ENCODE assay signal across 1 cellular context in the genomic region with DNA sequence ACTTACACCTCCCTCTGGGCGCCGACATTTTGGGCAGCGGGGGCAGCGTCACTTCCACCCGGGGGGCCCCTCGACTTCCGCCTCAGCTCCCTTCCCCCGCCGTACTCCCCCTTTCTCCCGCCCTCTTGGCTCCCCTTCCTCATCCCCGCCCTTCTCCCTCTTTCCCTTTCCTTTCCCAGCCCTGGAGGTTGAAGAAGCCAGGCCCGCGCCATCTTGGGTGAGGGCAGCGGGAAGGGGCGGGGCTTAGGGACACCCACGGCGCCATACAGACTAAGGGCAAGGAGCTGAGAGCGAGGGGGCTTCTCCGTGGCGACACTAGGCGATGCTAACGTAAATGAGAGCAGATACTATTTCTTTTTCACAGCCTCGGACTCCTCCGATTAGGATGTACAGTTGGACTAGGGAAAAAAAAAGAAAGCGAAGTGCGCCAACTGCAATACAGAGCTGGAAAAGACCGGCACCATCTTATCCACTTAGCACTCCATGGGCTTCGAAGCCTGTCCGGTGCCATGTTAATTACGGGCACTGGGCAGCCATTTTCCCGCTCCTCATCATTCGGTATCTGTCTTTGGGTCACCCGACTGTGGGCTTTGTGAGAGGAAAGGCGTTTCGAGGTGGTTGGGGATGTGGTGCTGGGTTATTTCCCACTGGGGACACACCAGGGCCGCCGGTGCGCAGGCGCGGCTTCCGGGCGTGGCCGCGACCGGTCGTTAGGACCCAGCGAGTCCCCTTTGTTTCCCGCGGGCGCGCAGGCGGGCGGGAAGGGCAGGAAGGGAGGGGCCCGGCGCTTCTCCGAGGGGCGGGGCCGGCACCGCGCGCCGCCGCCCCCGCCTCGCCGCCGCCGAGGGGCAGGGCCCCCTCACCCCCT.
TF ChIP-seq lines count a peak whose summit lies in the region.

A gene with protein sequence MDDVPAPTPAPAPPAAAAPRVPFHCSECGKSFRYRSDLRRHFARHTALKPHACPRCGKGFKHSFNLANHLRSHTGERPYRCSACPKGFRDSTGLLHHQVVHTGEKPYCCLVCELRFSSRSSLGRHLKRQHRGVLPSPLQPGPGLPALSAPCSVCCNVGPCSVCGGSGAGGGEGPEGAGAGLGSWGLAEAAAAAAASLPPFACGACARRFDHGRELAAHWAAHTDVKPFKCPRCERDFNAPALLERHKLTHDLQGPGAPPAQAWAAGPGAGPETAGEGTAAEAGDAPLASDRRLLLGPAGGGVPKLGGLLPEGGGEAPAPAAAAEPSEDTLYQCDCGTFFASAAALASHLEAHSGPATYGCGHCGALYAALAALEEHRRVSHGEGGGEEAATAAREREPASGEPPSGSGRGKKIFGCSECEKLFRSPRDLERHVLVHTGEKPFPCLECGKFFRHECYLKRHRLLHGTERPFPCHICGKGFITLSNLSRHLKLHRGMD (minus strand): TSS at position 50 of the 868 bp plus-strand sequence. CDS start 1,652 bp downstream, outside the sequence.
A gene with protein sequence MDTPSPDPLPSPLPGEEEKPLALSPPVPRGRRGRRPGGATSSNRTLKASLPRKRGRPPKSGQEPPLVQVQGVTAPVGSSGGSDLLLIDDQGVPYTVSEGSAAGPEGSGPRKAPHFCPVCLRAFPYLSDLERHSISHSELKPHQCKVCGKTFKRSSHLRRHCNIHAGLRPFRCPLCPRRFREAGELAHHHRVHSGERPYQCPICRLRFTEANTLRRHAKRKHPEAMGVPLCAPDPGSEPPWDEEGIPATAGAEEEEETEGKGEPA (plus strand): TSS at position 821 of the 868 bp plus-strand sequence. CDS start 1,825 bp downstream, outside the sequence.

TF ChIP-seq in K562, 482 proteins besides CTCF, POLR2A, EP300 and RAD21 (continued from another document and continues in another):
- TF ChIP-seq, protein P1, sequence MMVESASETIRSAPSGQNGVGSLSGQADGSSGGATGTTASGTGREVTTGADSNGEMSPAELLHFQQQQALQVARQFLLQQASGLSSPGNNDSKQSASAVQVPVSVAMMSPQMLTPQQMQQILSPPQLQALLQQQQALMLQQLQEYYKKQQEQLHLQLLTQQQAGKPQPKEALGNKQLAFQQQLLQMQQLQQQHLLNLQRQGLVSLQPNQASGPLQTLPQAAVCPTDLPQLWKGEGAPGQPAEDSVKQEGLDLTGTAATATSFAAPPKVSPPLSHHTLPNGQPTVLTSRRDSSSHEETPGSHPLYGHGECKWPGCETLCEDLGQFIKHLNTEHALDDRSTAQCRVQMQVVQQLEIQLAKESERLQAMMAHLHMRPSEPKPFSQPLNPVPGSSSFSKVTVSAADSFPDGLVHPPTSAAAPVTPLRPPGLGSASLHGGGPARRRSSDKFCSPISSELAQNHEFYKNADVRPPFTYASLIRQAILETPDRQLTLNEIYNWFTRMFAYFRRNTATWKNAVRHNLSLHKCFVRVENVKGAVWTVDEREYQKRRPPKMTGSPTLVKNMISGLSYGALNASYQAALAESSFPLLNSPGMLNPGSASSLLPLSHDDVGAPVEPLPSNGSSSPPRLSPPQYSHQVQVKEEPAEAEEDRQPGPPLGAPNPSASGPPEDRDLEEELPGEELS (CRISPR knock-in tag; IDR thresholded peaks at IDR 0.05; ENCODE audit: borderline replicate concordance), result no peak
- TF ChIP-seq ZNF197 (CRISPR knock-in tag; IDR thresholded peaks at IDR 0.05; ENCODE audit: low read depth) (peak; percentile 97), SMARCE1 (IDR thresholded peaks at IDR 0.05) (no peak), ILK (tag; IDR thresholded peaks at IDR 0.05; ENCODE audit: borderline replicate concordance, low read depth) (no peak), MCM5 (IDR thresholded peaks at IDR 0.05; ENCODE audit: low read depth) (no peak), SETDB1 (IDR thresholded peaks at IDR 0.05; ENCODE audit: low read length) (no peak), C11orf30 (IDR thresholded peaks at IDR 0.05; ENCODE audit: low read depth) (peak; percentile 92), MEF2A (IDR thresholded peaks at IDR 0.05; ENCODE audit: control insufficient read depth, low read depth, low read length) (no peak), NCOA2 (IDR thresholded peaks at IDR 0.05; ENCODE audit: partially characterized antibody in 2 of 2) (no peak), TCF3 (CRISPR knock-in tag; IDR thresholded peaks at IDR 0.05) (no peak), RFX7 (CRISPR knock-in tag; IDR thresholded peaks at IDR 0.05) (no peak), FOXP1 (CRISPR knock-in tag; IDR thresholded peaks at IDR 0.05) (peak; percentile 88; the same call in 1 of the 2 replicates), TEAD1 (CRISPR knock-in tag; IDR thresholded peaks at IDR 0.05) (peak; percentile 23 to 78; a peak in 1 of 4 replicates), ZNF551 (CRISPR knock-in tag; IDR thresholded peaks at IDR 0.05) (no peak), ZNF41 (CRISPR knock-in tag; conservative IDR thresholded peaks at IDR 0.05) (no peak), MAFK (IDR thresholded peaks at IDR 0.05; ENCODE audit: low read length) (0 out of 2 replicates have a peak, but pooled peaks have one; percentile 15), ZNF316 (IDR thresholded peaks at IDR 0.05) (no peak), RBM15 (IDR thresholded peaks at IDR 0.05; ENCODE audit: insufficient read depth, low read length) (no peak), FOXA3 (CRISPR knock-in tag; conservative IDR thresholded peaks at IDR 0.05 in 1 of 2, IDR thresholded peaks at IDR 0.05 in 1 of 2) (no peak), RBM17 (IDR thresholded peaks at IDR 0.05; ENCODE audit: borderline replicate concordance, low read depth, low read length) (no peak), TEAD2 (tag; IDR thresholded peaks at IDR 0.05) (no peak), FOXJ3 (CRISPR knock-in tag; IDR thresholded peaks at IDR 0.05) (no peak), ZNF133 (CRISPR knock-in tag; IDR thresholded peaks at IDR 0.05) (no peak), MECOM (CRISPR knock-in tag; IDR thresholded peaks at IDR 0.05) (no peak), THRAP3 (IDR thresholded peaks at IDR 0.05; ENCODE audit: borderline replicate concordance) (no peak), GABPB2 (CRISPR knock-in tag; conservative IDR thresholded peaks at IDR 0.05) (no peak), EZH2 (IDR thresholded peaks at IDR 0.05; ENCODE audit: borderline replicate concordance, low read depth, low read length) (no peak), NFXL1 (CRISPR knock-in tag; IDR thresholded peaks at IDR 0.05) (0 out of 2 replicates have a peak, but pooled peaks have one; percentile 28)
- TF ChIP-seq, protein P2, sequence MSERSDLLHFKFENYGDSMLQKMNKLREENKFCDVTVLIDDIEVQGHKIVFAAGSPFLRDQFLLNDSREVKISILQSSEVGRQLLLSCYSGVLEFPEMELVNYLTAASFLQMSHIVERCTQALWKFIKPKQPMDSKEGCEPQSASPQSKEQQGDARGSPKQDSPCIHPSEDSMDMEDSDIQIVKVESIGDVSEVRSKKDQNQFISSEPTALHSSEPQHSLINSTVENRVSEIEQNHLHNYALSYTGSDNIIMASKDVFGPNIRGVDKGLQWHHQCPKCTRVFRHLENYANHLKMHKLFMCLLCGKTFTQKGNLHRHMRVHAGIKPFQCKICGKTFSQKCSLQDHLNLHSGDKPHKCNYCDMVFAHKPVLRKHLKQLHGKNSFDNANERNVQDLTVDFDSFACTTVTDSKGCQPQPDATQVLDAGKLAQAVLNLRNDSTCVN (CRISPR knock-in tag; IDR thresholded peaks at IDR 0.05), result no peak
- TF ChIP-seq, protein P3, sequence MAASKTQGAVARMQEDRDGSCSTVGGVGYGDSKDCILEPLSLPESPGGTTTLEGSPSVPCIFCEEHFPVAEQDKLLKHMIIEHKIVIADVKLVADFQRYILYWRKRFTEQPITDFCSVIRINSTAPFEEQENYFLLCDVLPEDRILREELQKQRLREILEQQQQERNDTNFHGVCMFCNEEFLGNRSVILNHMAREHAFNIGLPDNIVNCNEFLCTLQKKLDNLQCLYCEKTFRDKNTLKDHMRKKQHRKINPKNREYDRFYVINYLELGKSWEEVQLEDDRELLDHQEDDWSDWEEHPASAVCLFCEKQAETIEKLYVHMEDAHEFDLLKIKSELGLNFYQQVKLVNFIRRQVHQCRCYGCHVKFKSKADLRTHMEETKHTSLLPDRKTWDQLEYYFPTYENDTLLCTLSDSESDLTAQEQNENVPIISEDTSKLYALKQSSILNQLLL (CRISPR knock-in tag; IDR thresholded peaks at IDR 0.05; ENCODE audit: borderline replicate concordance), result no peak
- TF ChIP-seq, protein P4, sequence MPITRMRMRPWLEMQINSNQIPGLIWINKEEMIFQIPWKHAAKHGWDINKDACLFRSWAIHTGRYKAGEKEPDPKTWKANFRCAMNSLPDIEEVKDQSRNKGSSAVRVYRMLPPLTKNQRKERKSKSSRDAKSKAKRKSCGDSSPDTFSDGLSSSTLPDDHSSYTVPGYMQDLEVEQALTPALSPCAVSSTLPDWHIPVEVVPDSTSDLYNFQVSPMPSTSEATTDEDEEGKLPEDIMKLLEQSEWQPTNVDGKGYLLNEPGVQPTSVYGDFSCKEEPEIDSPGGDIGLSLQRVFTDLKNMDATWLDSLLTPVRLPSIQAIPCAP (CRISPR knock-in tag; IDR thresholded peaks at IDR 0.05; ENCODE audit: borderline replicate concordance), result no peak
- TF ChIP-seq, protein P5, sequence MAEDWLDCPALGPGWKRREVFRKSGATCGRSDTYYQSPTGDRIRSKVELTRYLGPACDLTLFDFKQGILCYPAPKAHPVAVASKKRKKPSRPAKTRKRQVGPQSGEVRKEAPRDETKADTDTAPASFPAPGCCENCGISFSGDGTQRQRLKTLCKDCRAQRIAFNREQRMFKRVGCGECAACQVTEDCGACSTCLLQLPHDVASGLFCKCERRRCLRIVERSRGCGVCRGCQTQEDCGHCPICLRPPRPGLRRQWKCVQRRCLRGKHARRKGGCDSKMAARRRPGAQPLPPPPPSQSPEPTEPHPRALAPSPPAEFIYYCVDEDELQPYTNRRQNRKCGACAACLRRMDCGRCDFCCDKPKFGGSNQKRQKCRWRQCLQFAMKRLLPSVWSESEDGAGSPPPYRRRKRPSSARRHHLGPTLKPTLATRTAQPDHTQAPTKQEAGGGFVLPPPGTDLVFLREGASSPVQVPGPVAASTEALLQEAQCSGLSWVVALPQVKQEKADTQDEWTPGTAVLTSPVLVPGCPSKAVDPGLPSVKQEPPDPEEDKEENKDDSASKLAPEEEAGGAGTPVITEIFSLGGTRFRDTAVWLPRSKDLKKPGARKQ (CRISPR knock-in tag; IDR thresholded peaks at IDR 0.05), result no peak
- TF ChIP-seq, protein P6, sequence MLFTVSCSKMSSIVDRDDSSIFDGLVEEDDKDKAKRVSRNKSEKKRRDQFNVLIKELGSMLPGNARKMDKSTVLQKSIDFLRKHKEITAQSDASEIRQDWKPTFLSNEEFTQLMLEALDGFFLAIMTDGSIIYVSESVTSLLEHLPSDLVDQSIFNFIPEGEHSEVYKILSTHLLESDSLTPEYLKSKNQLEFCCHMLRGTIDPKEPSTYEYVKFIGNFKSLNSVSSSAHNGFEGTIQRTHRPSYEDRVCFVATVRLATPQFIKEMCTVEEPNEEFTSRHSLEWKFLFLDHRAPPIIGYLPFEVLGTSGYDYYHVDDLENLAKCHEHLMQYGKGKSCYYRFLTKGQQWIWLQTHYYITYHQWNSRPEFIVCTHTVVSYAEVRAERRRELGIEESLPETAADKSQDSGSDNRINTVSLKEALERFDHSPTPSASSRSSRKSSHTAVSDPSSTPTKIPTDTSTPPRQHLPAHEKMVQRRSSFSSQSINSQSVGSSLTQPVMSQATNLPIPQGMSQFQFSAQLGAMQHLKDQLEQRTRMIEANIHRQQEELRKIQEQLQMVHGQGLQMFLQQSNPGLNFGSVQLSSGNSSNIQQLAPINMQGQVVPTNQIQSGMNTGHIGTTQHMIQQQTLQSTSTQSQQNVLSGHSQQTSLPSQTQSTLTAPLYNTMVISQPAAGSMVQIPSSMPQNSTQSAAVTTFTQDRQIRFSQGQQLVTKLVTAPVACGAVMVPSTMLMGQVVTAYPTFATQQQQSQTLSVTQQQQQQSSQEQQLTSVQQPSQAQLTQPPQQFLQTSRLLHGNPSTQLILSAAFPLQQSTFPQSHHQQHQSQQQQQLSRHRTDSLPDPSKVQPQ (CRISPR knock-in tag; IDR thresholded peaks at IDR 0.05; ENCODE audit: borderline replicate concordance), result no peak
- TF ChIP-seq, protein P7, sequence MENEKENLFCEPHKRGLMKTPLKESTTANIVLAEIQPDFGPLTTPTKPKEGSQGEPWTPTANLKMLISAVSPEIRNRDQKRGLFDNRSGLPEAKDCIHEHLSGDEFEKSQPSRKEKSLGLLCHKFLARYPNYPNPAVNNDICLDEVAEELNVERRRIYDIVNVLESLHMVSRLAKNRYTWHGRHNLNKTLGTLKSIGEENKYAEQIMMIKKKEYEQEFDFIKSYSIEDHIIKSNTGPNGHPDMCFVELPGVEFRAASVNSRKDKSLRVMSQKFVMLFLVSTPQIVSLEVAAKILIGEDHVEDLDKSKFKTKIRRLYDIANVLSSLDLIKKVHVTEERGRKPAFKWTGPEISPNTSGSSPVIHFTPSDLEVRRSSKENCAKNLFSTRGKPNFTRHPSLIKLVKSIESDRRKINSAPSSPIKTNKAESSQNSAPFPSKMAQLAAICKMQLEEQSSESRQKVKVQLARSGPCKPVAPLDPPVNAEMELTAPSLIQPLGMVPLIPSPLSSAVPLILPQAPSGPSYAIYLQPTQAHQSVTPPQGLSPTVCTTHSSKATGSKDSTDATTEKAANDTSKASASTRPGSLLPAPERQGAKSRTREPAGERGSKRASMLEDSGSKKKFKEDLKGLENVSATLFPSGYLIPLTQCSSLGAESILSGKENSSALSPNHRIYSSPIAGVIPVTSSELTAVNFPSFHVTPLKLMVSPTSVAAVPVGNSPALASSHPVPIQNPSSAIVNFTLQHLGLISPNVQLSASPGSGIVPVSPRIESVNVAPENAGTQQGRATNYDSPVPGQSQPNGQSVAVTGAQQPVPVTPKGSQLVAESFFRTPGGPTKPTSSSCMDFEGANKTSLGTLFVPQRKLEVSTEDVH (IDR thresholded peaks at IDR 0.05; ENCODE audit: low read depth, partially characterized antibody), result peak; percentile 98
- TF ChIP-seq, protein P8, sequence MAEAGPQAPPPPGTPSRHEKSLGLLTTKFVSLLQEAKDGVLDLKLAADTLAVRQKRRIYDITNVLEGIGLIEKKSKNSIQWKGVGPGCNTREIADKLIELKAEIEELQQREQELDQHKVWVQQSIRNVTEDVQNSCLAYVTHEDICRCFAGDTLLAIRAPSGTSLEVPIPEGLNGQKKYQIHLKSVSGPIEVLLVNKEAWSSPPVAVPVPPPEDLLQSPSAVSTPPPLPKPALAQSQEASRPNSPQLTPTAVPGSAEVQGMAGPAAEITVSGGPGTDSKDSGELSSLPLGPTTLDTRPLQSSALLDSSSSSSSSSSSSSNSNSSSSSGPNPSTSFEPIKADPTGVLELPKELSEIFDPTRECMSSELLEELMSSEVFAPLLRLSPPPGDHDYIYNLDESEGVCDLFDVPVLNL (CRISPR knock-in tag; IDR thresholded peaks at IDR 0.05; ENCODE audit: low read depth), result peak; percentile 84
- TF ChIP-seq, protein P9, sequence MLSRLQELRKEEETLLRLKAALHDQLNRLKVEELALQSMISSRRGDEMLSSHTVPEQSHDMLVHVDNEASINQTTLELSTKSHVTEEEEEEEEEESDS (CRISPR knock-in tag; IDR thresholded peaks at IDR 0.05), result no peak
- TF ChIP-seq, protein P10, sequence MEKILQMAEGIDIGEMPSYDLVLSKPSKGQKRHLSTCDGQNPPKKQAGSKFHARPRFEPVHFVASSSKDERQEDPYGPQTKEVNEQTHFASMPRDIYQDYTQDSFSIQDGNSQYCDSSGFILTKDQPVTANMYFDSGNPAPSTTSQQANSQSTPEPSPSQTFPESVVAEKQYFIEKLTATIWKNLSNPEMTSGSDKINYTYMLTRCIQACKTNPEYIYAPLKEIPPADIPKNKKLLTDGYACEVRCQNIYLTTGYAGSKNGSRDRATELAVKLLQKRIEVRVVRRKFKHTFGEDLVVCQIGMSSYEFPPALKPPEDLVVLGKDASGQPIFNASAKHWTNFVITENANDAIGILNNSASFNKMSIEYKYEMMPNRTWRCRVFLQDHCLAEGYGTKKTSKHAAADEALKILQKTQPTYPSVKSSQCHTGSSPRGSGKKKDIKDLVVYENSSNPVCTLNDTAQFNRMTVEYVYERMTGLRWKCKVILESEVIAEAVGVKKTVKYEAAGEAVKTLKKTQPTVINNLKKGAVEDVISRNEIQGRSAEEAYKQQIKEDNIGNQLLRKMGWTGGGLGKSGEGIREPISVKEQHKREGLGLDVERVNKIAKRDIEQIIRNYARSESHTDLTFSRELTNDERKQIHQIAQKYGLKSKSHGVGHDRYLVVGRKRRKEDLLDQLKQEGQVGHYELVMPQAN (IDR thresholded peaks at IDR 0.05; ENCODE audit: borderline replicate concordance), result 0 out of 2 replicates have a peak, but pooled peaks have one; percentile 10
